Comparison of ENCODE assay signal across 1 cellular context in the genomic region with DNA sequence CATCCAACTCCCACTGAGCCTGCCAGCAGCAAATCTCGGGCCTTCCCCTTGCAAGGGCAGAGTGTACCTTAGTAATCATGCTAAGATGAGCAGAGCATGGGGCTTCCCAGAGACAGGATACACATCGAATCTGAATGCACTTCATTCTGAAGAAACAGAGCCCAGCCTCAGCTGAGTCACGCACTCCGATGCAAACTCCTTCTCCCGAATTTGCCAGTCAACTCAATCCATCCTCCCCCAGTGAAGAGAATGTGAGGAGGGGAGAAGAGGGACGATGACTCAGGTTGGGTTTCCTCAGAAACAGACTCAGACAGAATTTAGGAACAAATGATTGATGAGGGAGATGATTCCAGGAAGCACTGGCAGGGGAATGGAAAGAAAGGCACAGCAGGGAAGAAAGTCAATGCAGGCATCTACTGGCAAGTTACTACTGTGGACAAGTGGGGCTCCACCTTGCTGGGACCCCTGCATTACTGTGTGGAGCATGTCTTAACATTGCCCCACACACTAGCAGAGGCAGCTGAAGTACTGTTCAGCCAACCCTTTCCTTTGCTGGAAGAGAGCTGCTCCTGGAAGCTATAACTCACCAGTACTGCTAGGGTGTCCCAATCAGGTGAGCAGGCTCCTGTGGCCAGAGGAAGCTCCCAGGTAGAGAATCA.
TF ChIP-seq lines count a peak whose summit lies in the region.

No MANE protein-coding gene starts in this region.

TF ChIP-seq in SK-N-SH, 30 proteins besides CTCF, POLR2A, EP300 and RAD21 (continued from another document):
- TF ChIP-seq ZBTB33 (IDR thresholded peaks at IDR 0.05; ENCODE audit: borderline replicate concordance, low read depth) = 0 out of 2 replicates have a peak, but pooled peaks have one; percentile 23
- TF ChIP-seq TAF1 (IDR thresholded peaks at IDR 0.05; ENCODE audit: borderline replicate concordance, low read depth, low read length) = no peak
- no peak for TF ChIP-seq REST (IDR thresholded peaks at IDR 0.05; ENCODE audit: low read depth, low read length)
- TF ChIP-seq SMC3 (IDR thresholded peaks at IDR 0.05; ENCODE audit: low read depth, low read length) = no peak
- peak; percentile 89 for TF ChIP-seq PBX3 (IDR thresholded peaks at IDR 0.05)
- TF ChIP-seq USF2 (IDR thresholded peaks at IDR 0.05; ENCODE audit: borderline replicate concordance, low read depth, low read length) = no peak
- no peak for TF ChIP-seq IRF3 (IDR thresholded peaks at IDR 0.05; ENCODE audit: low read depth, low read length)
- no peak for TF ChIP-seq YY1 (IDR thresholded peaks at IDR 0.05; ENCODE audit: low read depth)
- TF ChIP-seq MEF2A (IDR thresholded peaks at IDR 0.05; ENCODE audit: borderline replicate concordance, low read depth) = no peak
- TF ChIP-seq TEAD4 (IDR thresholded peaks at IDR 0.05; ENCODE audit: borderline replicate concordance, insufficient read depth) = 0 out of 2 replicates have a peak, but pooled peaks have one; percentile 12
- TF ChIP-seq NFIC (IDR thresholded peaks at IDR 0.05; ENCODE audit: borderline replicate concordance) = peak; percentile 27; the same call in 1 of the 2 replicates
- TF ChIP-seq FOXJ3 (CRISPR knock-in tag; IDR thresholded peaks at IDR 0.05) = no peak
- no peak for TF ChIP-seq RXRA (IDR thresholded peaks at IDR 0.05; ENCODE audit: borderline replicate concordance, low read depth)
- TF ChIP-seq CHD2 (IDR thresholded peaks at IDR 0.05; ENCODE audit: low read length, partially characterized antibody) = no peak
- TF ChIP-seq FOSL2 (IDR thresholded peaks at IDR 0.05; ENCODE audit: borderline replicate concordance, low read depth) = peak; percentile 75
- no peak for TF ChIP-seq POLR2AphosphoS5 (IDR thresholded peaks at IDR 0.05; ENCODE audit: low read depth, low read length)
- no peak for TF ChIP-seq GABPA (IDR thresholded peaks at IDR 0.05; ENCODE audit: low read depth)
- TF ChIP-seq ELF1 (IDR thresholded peaks at IDR 0.05) = no peak
- TF ChIP-seq NRF1 (IDR thresholded peaks at IDR 0.05; ENCODE audit: low read depth, low read length) = no peak
- TF ChIP-seq USF1 (IDR thresholded peaks at IDR 0.05; ENCODE audit: borderline replicate concordance, low read depth) = no peak
- no peak for TF ChIP-seq FOXM1 (IDR thresholded peaks at IDR 0.05; ENCODE audit: low read depth)
- TF ChIP-seq, protein P1, sequence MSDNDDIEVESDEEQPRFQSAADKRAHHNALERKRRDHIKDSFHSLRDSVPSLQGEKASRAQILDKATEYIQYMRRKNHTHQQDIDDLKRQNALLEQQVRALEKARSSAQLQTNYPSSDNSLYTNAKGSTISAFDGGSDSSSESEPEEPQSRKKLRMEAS (IDR thresholded peaks at IDR 0.05; ENCODE audit: low read depth) = 0 out of 2 replicates have a peak, but pooled peaks have one; percentile 44
- peak; percentile 50; the same call in 1 of the 2 replicates for TF ChIP-seq TCF12 (IDR thresholded peaks at IDR 0.05)
- no peak for TF ChIP-seq SIN3A (IDR thresholded peaks at IDR 0.05; ENCODE audit: borderline replicate concordance, low read depth, low read length)
